8 cellular contexts compared by ENCODE assay signal in genomic region chr13:45464687-45465453, GRCh38. TPM values are rescaled to one million over a fixed set of nuclear protein-coding genes. Genes with fewer than 3 reads are reported as not detected.
A peak's percentile ranks its signal among the peaks of the same experiment; 100 is the strongest.
DNase-seq lines count a peak whose midpoint lies in the region; ATAC-seq, FAIRE-seq and TF ChIP-seq lines count a peak whose summit lies in the region.

Gene COG3 (plus strand): TSS chr13:45464939. CDS start chr13:45465037, 98 bp downstream.

- H3K27me3 ChIP-seq in IMR-90 (ENCODE audit: control insufficient read depth, insufficient read depth, low read length) (no peaks in the 10 kb centered on the region), endothelial cell of umbilical vein (ENCODE audit: control insufficient read depth in 2 of 2, insufficient read depth in 2 of 2, low read length in 2 of 2) (peaks cover 4 to 8% of the 10 kb centered on the region in 2 experiments)

- POLR2A ChIA-PET in IMR-90 (lab: Charles Lee; ENCODE audit: unreplicated experiment) = no interaction called here
- POLR2A ChIA-PET in endothelial cell of umbilical vein (lab: Charles Lee) = interaction anchor here (1.1 to 1.6 kb wide), 4 partner anchors 25 to 123 kb away, joined by 3 read pairs; partner anchors contain the start of gene SLC25A30

- intact Hi-C loops in IMR-90 (cut with micrococcal nuclease) (loop anchor here (2.0 to 5.0 kb wide), 2 partner anchors 48 to 70 kb away; partner anchors contain the start of gene SLC25A30), endothelial cell of umbilical vein (cut with micrococcal nuclease) (loop anchor here (1.0 to 2.0 kb wide), 4 partner anchors 36 to 94 kb away; partner anchors contain the start of gene SLC25A30)

- H3K4me1 ChIP-seq in IMR-90 (ENCODE audit: control insufficient read depth, insufficient read depth, low read length) (peaks cover 2% of the 10 kb centered on the region; the same call in 1 of the 2 replicates), endothelial cell of umbilical vein (ENCODE audit: control insufficient read depth, extremely low read depth, insufficient read depth, low read length) (peaks cover 12% of the 10 kb centered on the region)

- FAIRE-seq in endothelial cell of umbilical vein (lab: Jason Lieb, UNC) = peak; percentile 89

- H3K9ac ChIP-seq in IMR-90 (ENCODE audit: low read depth, low read length) = peak within 1 kb of the TSS; percentile 88
- H3K9ac ChIP-seq in endothelial cell of umbilical vein (replicated peaks; ENCODE audit: extremely low read depth, insufficient read depth, low read length) = peak within 1 kb of the TSS; percentile 91

- WGBS in IMR-90 (ENCODE audit: extremely low coverage in 2 of 2, insufficient read length in 1 of 2), 2 experiments = 0% methylated on average over 27 of the region's 63 CpGs; no CpG with 5 or more reads in 1 of the 2 experiments

- in situ Hi-C loops in IMR-90 (cut with MboI; ENCODE audit: low sequenced_read_pairs) = no loop called here

- H2BK5ac ChIP-seq in IMR-90 (ENCODE audit: low read depth, low read length, poor library complexity, severe bottlenecking) = peak within 1 kb of the TSS; percentile 90

- ATAC-seq in GM21528 (IDR thresholded peaks at IDR 0.05; ENCODE audit: low FRiP score, unreplicated experiment) (peak; percentile 91), IMR-90 (ENCODE audit: low read depth) (peak; percentile 94)

- H3K4ac ChIP-seq in IMR-90 (ENCODE audit: low read depth, low read length) = peak within 1 kb of the TSS; percentile 89

- H3K36me3 ChIP-seq in IMR-90 (ENCODE audit: control insufficient read depth, insufficient read depth, low read length) (peaks cover 2% of the 10 kb centered on the region; the same call in 1 of the 2 replicates), endothelial cell of umbilical vein (ENCODE audit: control insufficient read depth in 2 of 2, extremely low read depth in 1 of 2, insufficient read depth in 2 of 2, low read length in 2 of 2) (no peaks in the 10 kb centered on the region)

- H3K4me2 ChIP-seq in IMR-90 (ENCODE audit: low read depth, low read length) = peak within 1 kb of the TSS; percentile 95
- peak within 1 kb of the TSS; percentile 80 for H3K4me2 ChIP-seq in endothelial cell of umbilical vein (ENCODE audit: insufficient read depth, low read length)

- H2AK9ac ChIP-seq in IMR-90 (replicated peaks; ENCODE audit: low read depth, low read length, poor library complexity) = peak within 1 kb of the TSS; percentile 98

- peak within 1 kb of the TSS; percentile 88 for H2AK5ac ChIP-seq in IMR-90 (ENCODE audit: low read depth, low read length)

- H3K27ac ChIP-seq in IMR-90 (ENCODE audit: insufficient read depth, low read length) (peak within 1 kb of the TSS; percentile 91), endothelial cell of umbilical vein (ENCODE audit: insufficient read depth, low read depth, low read length) (peak within 1 kb of the TSS; percentile 72)

- peak; percentile 90 for TF ChIP-seq POLR2A in IMR-90 (IDR thresholded peaks at IDR 0.05; ENCODE audit: low read depth, low read length)
- peak; percentile 63 for TF ChIP-seq POLR2A in endothelial cell of umbilical vein (IDR thresholded peaks at IDR 0.05; ENCODE audit: low read depth, low read length)

- H4K5ac ChIP-seq in IMR-90 (ENCODE audit: low read depth, low read length) = peak within 1 kb of the TSS; percentile 92

- dilution Hi-C loops in IMR-90 (cut with HindIII; ENCODE audit: low sequenced_read_pairs, unreplicated experiment) = no loop called here
- dilution Hi-C loops in endothelial cell of umbilical vein (cut with MboI; ENCODE audit: extremely low pct_ligation_motif_present, low sequenced_read_pairs) = no loop called here

- H3K9me1 ChIP-seq in IMR-90 (ENCODE audit: insufficient read depth, low read length) = peaks cover 9% of the 10 kb centered on the region
- H3K9me1 ChIP-seq in endothelial cell of umbilical vein (replicated peaks; ENCODE audit: control insufficient read depth, extremely low read depth, insufficient read depth, low read length) = no peaks in the 10 kb centered on the region

- H3K56ac ChIP-seq in IMR-90 (ENCODE audit: extremely low read depth, insufficient read depth, low read length) = peak within 1 kb of the TSS; percentile 50

- CTCF ChIA-PET in IMR-90 (lab: Yijun Ruan, JAX) = no interaction called here
- CTCF ChIA-PET in endothelial cell of umbilical vein (lab: Charles Lee) = interaction anchor here (0.7 to 2.1 kb wide), 11 partner anchors 9 to 662 kb away, joined by 3 to 16 read pairs (median 4); partner anchors contain the start of gene SLC25A30

- peaks cover 4 to 42% of the 10 kb centered on the region in 2 experiments; a peak in 3 of 4 replicates for H3K79me1 ChIP-seq in IMR-90 (ENCODE audit: low read depth in 1 of 2, low read length in 2 of 2)

- BruUV-seq in IMR-90 (replicated peaks; lab: Mats Ljungman, UMichigan) = no TSS peak
- BruUV-seq in endothelial cell of umbilical vein (replicated peaks; lab: Mats Ljungman, UMichigan) = no TSS peak

- H3K4me3 ChIP-seq in IMR-90 (ENCODE audit: insufficient read depth, low read depth, low read length) = peak within 1 kb of the TSS; percentile 83
- H3K4me3 ChIP-seq in endothelial cell of umbilical vein (replicated peaks in 1 of 3; ENCODE audit: insufficient read depth in 1 of 3, low read depth in 1 of 3, low read length in 3 of 3) = peak within 1 kb of the TSS; percentile 44 to 86 (median 71)

- peak; percentile 37; the same call in 1 of the 2 replicates for TF ChIP-seq CTCF in IMR-90 (conservative IDR thresholded peaks at IDR 0.05; ENCODE audit: low read depth, low read length)
- TF ChIP-seq CTCF in endothelial cell of umbilical vein (IDR thresholded peaks at IDR 0.05; ENCODE audit: extremely low read depth in 1 of 2, insufficient read depth in 1 of 2, low read depth in 1 of 2, low read length in 2 of 2) = peak in 1 of 2 donors; percentile 25

- no peak for TF ChIP-seq RAD21 in IMR-90 (IDR thresholded peaks at IDR 0.05; ENCODE audit: low read length)

- H2BK20ac ChIP-seq in IMR-90 (ENCODE audit: low read depth, low read length) = peak within 1 kb of the TSS; percentile 58; the same call in 1 of the 2 replicates

- peak within 1 kb of the TSS; percentile 66 for H3K18ac ChIP-seq in IMR-90 (ENCODE audit: low read depth, low read length)

- H4K91ac ChIP-seq in IMR-90 (ENCODE audit: insufficient read depth, low read depth, low read length) = peak within 1 kb of the TSS; percentile 83

- peak within 1 kb of the TSS; percentile 93 for H3K14ac ChIP-seq in IMR-90 (replicated peaks; ENCODE audit: low read depth, low read length)

- DNase-seq in DMS114 treated with DMSO at 0.1 percent for 48 hours (lab: John Stamatoyannopoulos, UW; ENCODE audit: unreplicated experiment) = peak; percentile 92
- DNase-seq in IMR-90 = peak; percentile 97
- peak; percentile 98 for DNase-seq in OCI-M1 (lab: John Stamatoyannopoulos, UW)
- DNase-seq in activated T-cell treated with anti-CD3 and anti-CD28 coated beads for 24 hours (ENCODE audit: low read depth) = peak; percentile 93
- DNase-seq in endothelial cell of umbilical vein (ENCODE audit: low read depth, low spot score) = peak; percentile 96
- peak; percentile 97 for DNase-seq in midbrain (lab: John Stamatoyannopoulos, UW)
- DNase-seq in stimulated activated CD8-positive, alpha-beta memory T cell treated with anti-CD3 and anti-CD28 coated beads, Interleukin-2, amount 100 ng/mL, for 1 hour (ENCODE audit: low read depth in 2 of 2) = peak; percentile 84 to 91

- H3K9me3 ChIP-seq in IMR-90 (ENCODE audit: control insufficient read depth, insufficient read depth, low read length) = no peaks in the 10 kb centered on the region
- no peaks in the 10 kb centered on the region for H3K9me3 ChIP-seq in endothelial cell of umbilical vein (replicated peaks; ENCODE audit: control insufficient read depth, insufficient read depth, low read length)

- peak within 1 kb of the TSS; percentile 84 to 97 for H4K8ac ChIP-seq in IMR-90 (ENCODE audit: low read depth in 2 of 2, low read length in 2 of 2)

- peak within 1 kb of the TSS; percentile 99 for H2AFZ ChIP-seq in IMR-90 (replicated peaks; ENCODE audit: low read length, poor library complexity)
- peak within 1 kb of the TSS; percentile 79 for H2AFZ ChIP-seq in endothelial cell of umbilical vein (ENCODE audit: low read depth, low read length)

- H3K23ac ChIP-seq in IMR-90 (ENCODE audit: low read depth, low read length) = peak within 1 kb of the TSS; percentile 81

- H2BK15ac ChIP-seq in IMR-90 (ENCODE audit: low read depth, low read length) = peak within 1 kb of the TSS; percentile 84; the same call in 2 of the 3 replicates

- H3K79me2 ChIP-seq in endothelial cell of umbilical vein (ENCODE audit: control insufficient read depth, insufficient read depth, low read length) = peaks cover 54% of the 10 kb centered on the region

- H2BK120ac ChIP-seq in IMR-90 (ENCODE audit: low read depth, low read length) = peak within 1 kb of the TSS; percentile 69

- H4K20me1 ChIP-seq in IMR-90 (ENCODE audit: insufficient read depth, low read length) = peaks cover 43% of the 10 kb centered on the region
- H4K20me1 ChIP-seq in endothelial cell of umbilical vein (replicated peaks; ENCODE audit: control insufficient read depth, extremely low read depth, insufficient read depth, low read length) = peaks cover 7% of the 10 kb centered on the region

TF ChIP-seq in IMR-90, 13 proteins besides CTCF, POLR2A, EP300 and RAD21 (continues in another document):
- TF ChIP-seq RFX5 (IDR thresholded peaks at IDR 0.05; ENCODE audit: low read depth, low read length) (no peak), SMC3 (IDR thresholded peaks at IDR 0.05; ENCODE audit: low read depth, low read length) (peak; percentile 25; the same call in 1 of the 2 replicates), CHD1 (IDR thresholded peaks at IDR 0.05; ENCODE audit: low read depth, low read length) (no peak), NFE2L2 (IDR thresholded peaks at IDR 0.05; ENCODE audit: low read depth, low read length) (no peak)

TF ChIP-seq in endothelial cell of umbilical vein, 7 proteins besides CTCF, POLR2A, EP300 and RAD21 (continues in another document):
- TF ChIP-seq GATA2 (IDR thresholded peaks at IDR 0.05; ENCODE audit: insufficient read depth, insufficient read length, low read depth, low read length) = no peak
- no peak for TF ChIP-seq MYC (IDR thresholded peaks at IDR 0.05; ENCODE audit: low read depth, low read length)
- peak; percentile 73 for TF ChIP-seq POLR2AphosphoS5 (IDR thresholded peaks at IDR 0.05; ENCODE audit: insufficient read depth, low read depth, low read length)

RNA-seq across cellular contexts. Expression of gene COG3, which starts in this region (rescaled TPM):
- total RNA-seq in IMR-90 (2012; rRNA removed) = 31.9 and 34.2 TPM in 2 replicates
- 20.4 and 21.7 TPM in 2 replicates for polyA plus RNA-seq in IMR-90 (2012; rRNA removed)
- 9.5 and 14.5 TPM in 2 replicates for polyA plus RNA-seq in IMR-90 (2012; cell fraction: cytosol; rRNA removed)
- polyA plus RNA-seq in IMR-90 (2012; cell fraction: nucleus; rRNA removed; ENCODE audit: low replicate concordance) = 24.8 and 54.3 TPM in 2 replicates
- total RNA-seq in endothelial cell of umbilical vein = 27.0 and 28.7 TPM in 2 replicates
- polyA plus RNA-seq in endothelial cell of umbilical vein = 17.4 and 18.9 TPM in 2 replicates
- 20.0 and 21.9 TPM in 2 replicates for polyA plus RNA-seq in endothelial cell of umbilical vein (2011; cell fraction: cytosol; rRNA removed)
- 64.1 and 70.9 TPM in 2 replicates for polyA plus RNA-seq in endothelial cell of umbilical vein (2011; cell fraction: nucleus; rRNA removed)
- polyA plus RNA-seq in endothelial cell of umbilical vein (2012) = 16.7 and 21.1 TPM in 2 replicates
- 29.5 and 32.7 TPM in 2 replicates for polyA minus RNA-seq in endothelial cell of umbilical vein
- polyA minus RNA-seq in endothelial cell of umbilical vein (2011; cell fraction: cytosol; rRNA and poly(A)+ RNA removed) = 4.8 TPM
- polyA minus RNA-seq in endothelial cell of umbilical vein (2011; cell fraction: nucleus; rRNA and poly(A)+ RNA removed) = 91.8 and 101 TPM in 2 replicates

Comparison
In these comparisons a context has a peak if more than half of its experiments do, and no peak if none do; other contexts are left out.
1. Peak in every context shown above with its lines: DNase-seq, ATAC-seq, H3K4me3 ChIP-seq and H3K27ac ChIP-seq.